Comparison of ENCODE assay signal across 30 cellular contexts in genomic region chr6:30202366-30202765, GRCh38. TPM values are rescaled to one million over a fixed set of nuclear protein-coding genes. Genes with fewer than 3 reads are reported as not detected.
A peak's percentile ranks its signal among the peaks of the same experiment; 100 is the strongest.
DNase-seq lines count a peak whose midpoint lies in the region; ATAC-seq, FAIRE-seq and TF ChIP-seq lines count a peak whose summit lies in the region.
"Had no signal": no experiment of that assay in that cellular context is flagged by ENCODE, and none has a peak within 500 bp of the region (broad histone marks: within the 10 kb centered on the region; RNA-seq: fewer than 3 reads in every experiment).

No MANE protein-coding gene starts in this region.

- H3K4me3 Mint-ChIP-seq in immature natural killer cell, result no peak overlapping the region
- H3K4me3 Mint-ChIP-seq: activated naive CD4-positive, alpha-beta T cell treated with anti-CD3 and anti-CD28 coated beads for 36 hours; T-helper 1 cell treated with Interleukin-12 subunit alpha and Interleukin-12 subunit beta and Interleukin-4 antibody, amounts not matched to agents 30 μg/mL and 1 μg/mL, for 36 hours had no signal

- TF ChIP-seq EP300 in K562 (IDR thresholded peaks at IDR 0.05; ENCODE audit: low read length), result no peak

- peak overlapping the region in 1 of 6 donors; percentile 23 for H3K27ac Mint-ChIP-seq in immature natural killer cell
- H3K27ac Mint-ChIP-seq: activated naive CD4-positive, alpha-beta T cell treated with anti-CD3 and anti-CD28 coated beads for 36 hours; T-helper 1 cell treated with Interleukin-12 subunit alpha and Interleukin-12 subunit beta and Interleukin-4 antibody, amounts not matched to agents 30 μg/mL and 1 μg/mL, for 36 hours had no signal

- no peak for DNase-seq in K562 (ENCODE audit: extremely low read depth in 1 of 4, low spot score in 3 of 4)
- DNase-seq in mucosa of descending colon, result no peak
- no peak for DNase-seq in GM19239 (ENCODE audit: insufficient read length, low spot score)
- no peak for DNase-seq in immature natural killer cell
- no peak for DNase-seq in NCI-H2196 treated with DMSO at 0.1 percent for 48 hours (lab: John Stamatoyannopoulos, UW; ENCODE audit: unreplicated experiment)
- DNase-seq: ACHN; activated CD4-positive, alpha-beta T cell treated with anti-CD3 and anti-CD28 coated beads, Interleukin-2, amount 50 U/mL, for 48 hours; activated naive CD4-positive, alpha-beta T cell treated with anti-CD3 and anti-CD28 coated beads for 36 hours; amniotic stem cell; brain microvascular endothelial cell; COR-L47; DMS53; left ventricle myocardium inferior; naive thymus-derived CD4-positive, alpha-beta T cell; NCI-H1105; NCI-H187; NCI-H510A; nucleus accumbens; stimulated activated CD4-positive, alpha-beta T cell treated with anti-CD3 and anti-CD28 coated beads, Interleukin-4, amount 100 ng/mL, for 4 hours; tibial artery had no signal

- peaks cover 0 to 16% (median 5%) of the 10 kb centered on the region in 3 donors for H3K36me3 Mint-ChIP-seq in immature natural killer cell

- peak overlapping the region in 9 of 11 experiments; percentile 30 to 84 (median 73); a peak in 17 of 22 replicates for H3K27ac ChIP-seq in BLaER1 treated with 17β-estradiol and CSF1 and Interleukin-3, amounts not matched to agents 10 nM and 100 nM
- 0 out of 2 replicates have a peak overlapping the region, but pooled peaks have one; percentile 23 for H3K27ac ChIP-seq in HUES64 (ENCODE audit: low read depth, low read length)
- H3K27ac ChIP-seq in K562 (ENCODE audit: extremely low read depth, low read depth, low read length), result no peak overlapping the region
- H3K27ac ChIP-seq: brain microvascular endothelial cell, left ventricle myocardium inferior, prostate gland, tibial artery had no signal

- H3K9me1 ChIP-seq in K562 (ENCODE audit: control insufficient read depth, insufficient read depth, low read length), result no peaks in the 10 kb centered on the region

- no peaks in the 10 kb centered on the region for H3K9me3 Mint-ChIP-seq in immature natural killer cell
- H3K9me3 Mint-ChIP-seq: activated naive CD4-positive, alpha-beta T cell treated with anti-CD3 and anti-CD28 coated beads for 36 hours; naive thymus-derived CD4-positive, alpha-beta T cell; T-helper 1 cell treated with Interleukin-12 subunit alpha and Interleukin-12 subunit beta and Interleukin-4 antibody, amounts not matched to agents 30 μg/mL and 1 μg/mL, for 36 hours had no signal

- peaks cover 44 to 100% (median 76%) of the 10 kb centered on the region in 10 experiments for H3K4me1 ChIP-seq in BLaER1 treated with 17β-estradiol and CSF1 and Interleukin-3, amounts not matched to agents 10 nM and 100 nM
- peaks cover 26% of the 10 kb centered on the region for H3K4me1 ChIP-seq in HUES64 (ENCODE audit: insufficient read depth, low read length)
- H3K4me1 ChIP-seq in K562 (replicated peaks in 1 of 2; ENCODE audit: control insufficient read depth in 2 of 2, insufficient read depth in 2 of 2, low read length in 2 of 2), result peaks cover 0 to 7% of the 10 kb centered on the region in 2 experiments; a peak in 2 of 5 replicates
- peaks cover 35% of the 10 kb centered on the region for H3K4me1 ChIP-seq in mucosa of descending colon (ENCODE audit: low read depth)

- no TSS peak for BruUV-seq in K562 (replicated peaks; lab: Mats Ljungman, UMichigan)

- intact Hi-C loops in K562 (cut with micrococcal nuclease) (no loop called here), mucosa of descending colon (cut with DNase I, micrococcal nuclease) (no loop called here)

- H3K27me3 Mint-ChIP-seq in immature natural killer cell (ENCODE audit: low read depth in 3 of 3), result peaks cover 0 to 4% (median 0%) of the 10 kb centered on the region in 3 donors
- H3K27me3 Mint-ChIP-seq: naive thymus-derived CD4-positive, alpha-beta T cell had no signal

- H4K20me1 ChIP-seq in BLaER1 treated with 17β-estradiol and CSF1 and Interleukin-3, amounts not matched to agents 10 nM and 100 nM, result peaks cover 35 to 95% (median 75%) of the 10 kb centered on the region in 11 experiments
- H4K20me1 ChIP-seq in K562 (replicated peaks; ENCODE audit: control insufficient read depth, insufficient read depth, low read length), result no peaks in the 10 kb centered on the region; the same call in 1 of the 2 replicates

- POLR2A ChIA-PET in K562 (lab: Yijun Ruan, JAX), result interaction anchor here (1.0 kb wide), 1 partner anchor 14 kb away, joined by 3 read pairs; no protein-coding TSS in a partner anchor

- no peak overlapping the region for H2AFZ ChIP-seq in K562 (ENCODE audit: low read depth, low read length)

- H3K4me3 ChIP-seq in BLaER1 treated with 17β-estradiol and CSF1 and Interleukin-3, amounts not matched to agents 10 nM and 100 nM, result 0 out of 20 replicates have a peak overlapping the region, but pooled peaks of 1 of the 10 experiments have one; percentile 31
- H3K4me3 ChIP-seq in HUES64 (ENCODE audit: low read length) (no peak overlapping the region), K562 (no peak overlapping the region), mucosa of descending colon (no peak overlapping the region)
- H3K4me3 ChIP-seq: left ventricle myocardium inferior, prostate gland, tibial artery had no signal

- peak; percentile 15 for FAIRE-seq in K562 (lab: Jason Lieb, UNC)
- no peak for FAIRE-seq in GM19239 (lab: Jason Lieb, UNC)
- FAIRE-seq: endothelial cell of umbilical vein, TTC549 had no signal

- H3K79me2 ChIP-seq in K562 (ENCODE audit: control insufficient read depth, insufficient read depth, low read length), result no peaks in the 10 kb centered on the region

- CTCF ChIA-PET in K562 (lab: Yijun Ruan, JAX; ENCODE audit: low intra/inter-chr PET ratio), result no interaction called here

- WGBS in HUES64, result 75% methylated on average over 3 of the region's 4 CpGs
- 28% methylated on average over 4 of the region's 4 CpGs for WGBS in K562 (ENCODE audit: insufficient coverage, low coverage, missing lambda C conversion rate)

- no peak for TF ChIP-seq RAD21 in K562 (CRISPR knock-in tag; conservative IDR thresholded peaks at IDR 0.05 in 1 of 2, IDR thresholded peaks at IDR 0.05 in 1 of 2)

- no peaks in the 10 kb centered on the region for H3K27me3 ChIP-seq in BLaER1 treated with 17β-estradiol and CSF1 and Interleukin-3, amounts not matched to agents 10 nM and 100 nM
- no peaks in the 10 kb centered on the region for H3K27me3 ChIP-seq in HUES64 (ENCODE audit: insufficient read depth, low read length)
- peaks cover 21 to 51% of the 10 kb centered on the region in 2 experiments for H3K27me3 ChIP-seq in K562 (ENCODE audit: control insufficient read depth in 2 of 2, insufficient read depth in 2 of 2, low read length in 2 of 2)
- H3K27me3 ChIP-seq: brain microvascular endothelial cell, tibial artery had no signal

- peaks cover 52 to 67% of the 10 kb centered on the region in 2 donors for H3K4me1 Mint-ChIP-seq in immature natural killer cell

- H3K9ac ChIP-seq in BLaER1 treated with 17β-estradiol and CSF1 and Interleukin-3, amounts not matched to agents 10 nM and 100 nM, result peak overlapping the region in 7 of 11 experiments; percentile 6 to 70 (median 48); a peak in 10 of 22 replicates
- no peak overlapping the region for H3K9ac ChIP-seq in HUES64 (ENCODE audit: low read depth, low read length)
- no peak overlapping the region for H3K9ac ChIP-seq in K562 (ENCODE audit: insufficient read depth in 1 of 2, low read depth in 2 of 2, low read length in 2 of 2)

- TF ChIP-seq CTCF in K562 (IDR thresholded peaks at IDR 0.05 in 2 of 3, conservative IDR thresholded peaks at IDR 0.05 in 1 of 3; ENCODE audit: insufficient read depth in 2 of 3, low read depth in 1 of 3, low read length in 3 of 3), result no peak
- TF ChIP-seq CTCF in mucosa of descending colon (IDR thresholded peaks at IDR 0.05), result no peak

- peak overlapping the region in 10 of 11 experiments; percentile 58 to 90 (median 82); a peak in 20 of 22 replicates for H3K4me2 ChIP-seq in BLaER1 treated with 17β-estradiol and CSF1 and Interleukin-3, amounts not matched to agents 10 nM and 100 nM
- H3K4me2 ChIP-seq in K562 (ENCODE audit: insufficient read depth, low read length), result no peak overlapping the region

- TF ChIP-seq POLR2A in K562 (conservative IDR thresholded peaks at IDR 0.05), result no peak

- H3K9me3 ChIP-seq in BLaER1 treated with 17β-estradiol and CSF1 and Interleukin-3, amounts not matched to agents 10 nM and 100 nM (replicated peaks in 1 of 11), result no peaks in the 10 kb centered on the region
- H3K9me3 ChIP-seq in HUES64 (ENCODE audit: insufficient read depth, low read depth, low read length) (no peaks in the 10 kb centered on the region), K562 (replicated peaks; ENCODE audit: control insufficient read depth, insufficient read depth, low read depth, low read length) (no peaks in the 10 kb centered on the region), mucosa of descending colon (no peaks in the 10 kb centered on the region)
- H3K9me3 ChIP-seq: left ventricle myocardium inferior, prostate gland, tibial artery had no signal

- no peak for ATAC-seq in K562
- peak; percentile 32 for ATAC-seq in mucosa of descending colon
- ATAC-seq in GM18870 (IDR thresholded peaks at IDR 0.05; ENCODE audit: unreplicated experiment), result no peak

- in situ Hi-C loops in K562 (cut with MboI), result no loop called here

- H3K36me3 ChIP-seq in BLaER1 treated with 17β-estradiol and CSF1 and Interleukin-3, amounts not matched to agents 10 nM and 100 nM, result peaks cover 28 to 63% (median 44%) of the 10 kb centered on the region in 11 experiments
- peaks cover 32% of the 10 kb centered on the region for H3K36me3 ChIP-seq in HUES64 (ENCODE audit: insufficient read depth, low read length)
- H3K36me3 ChIP-seq in K562 (ENCODE audit: control insufficient read depth, insufficient read depth, low read length), result no peaks in the 10 kb centered on the region
- no peaks in the 10 kb centered on the region for H3K36me3 ChIP-seq in mucosa of descending colon (ENCODE audit: low read depth)

RNA-seq across cellular contexts. Expression of gene TRIM26, which starts 10.8 kb away (rescaled TPM):
- polyA plus RNA-seq in HUES64 (2013, experiment 1 of 2), result 20.3 TPM
- polyA plus RNA-seq in HUES64 (2013, experiment 2 of 2), result 22.2 TPM
- 2.1 and 2.6 TPM in 2 replicates for total RNA-seq in K562 (2011; cell fraction: chromatin; rRNA removed; ENCODE audit: low replicate concordance)
- total RNA-seq in K562 (2011; cell fraction: nucleolus; rRNA removed), result 1.1 and 1.2 TPM in 2 replicates
- total RNA-seq in K562 (2011; cell fraction: nucleoplasm; rRNA removed), result 2.0 and 3.1 TPM in 2 replicates
- total RNA-seq in K562 (2014; rRNA removed) (2.8 and 5.3 TPM in 2 replicates), K562 (2014; rRNA removed; fragmentation: Illumina TruSeq; extraction: Trizol) (2.2 TPM in 2 replicates), K562 (2015; rRNA removed; fragmentation: Illumina TruSeq; extraction: Trizol) (3.7 and 4.3 TPM in 2 replicates), K562 (2021) (5.0 and 5.3 TPM in 2 replicates), mucosa of descending colon (10 to 100 TPM; 52.6 to 58.1 (median 53.0) TPM)
- polyA plus RNA-seq in K562 (2011; rRNA removed) (1.4 and 2.0 TPM in 2 replicates), K562 (2014; fragmentation: Illumina TruSeq; extraction: Trizol) (5.0 and 5.1 TPM in 2 replicates), K562 (2014; fragmentation: Nextera tagmentation; extraction: Ambion mirVana) (1 to 10 TPM in 1 of 2 experiments, under 1 TPM in 1; 0.80 to 1.1 TPM), K562 (2014; rRNA removed) (2.6 and 3.7 TPM in 2 replicates), immature natural killer cell (10 to 100 TPM; 11.6 to 65.0 (median 22.7) TPM)
- 1.1 and 1.2 TPM in 2 replicates for polyA plus RNA-seq in K562 (2011; cell fraction: cytosol; rRNA removed)
- polyA plus RNA-seq in K562 (2011; cell fraction: nucleus; rRNA removed), result 1.9 and 2.2 TPM in 2 replicates
- polyA plus RNA-seq in K562 (2012), result 3.4 and 3.5 TPM in 2 replicates
- polyA minus RNA-seq in K562 (2011; rRNA and poly(A)+ RNA removed), result 1.2 and 1.3 TPM in 2 replicates
- 1.4 and 1.6 TPM in 2 replicates for polyA minus RNA-seq in K562 (2011; cell fraction: cytosol; rRNA and poly(A)+ RNA removed)
- 0.67 and 0.94 TPM in 2 replicates for polyA minus RNA-seq in K562 (2011; cell fraction: nucleus; rRNA and poly(A)+ RNA removed)

RNA-seq across cellular contexts. Expression of gene TRIM15, which starts 39.0 kb away (rescaled TPM):
- not detected for polyA plus RNA-seq in HUES64 (2013, experiment 1 of 2)
- 0.13 TPM for polyA plus RNA-seq in HUES64 (2013, experiment 2 of 2)
- total RNA-seq in K562 (2011; cell fraction: chromatin; rRNA removed; ENCODE audit: low replicate concordance), result 0.30 TPM in 1 of 2 replicates, not detected in the other
- total RNA-seq in K562 (2011; cell fraction: nucleolus; rRNA removed), result not detected in 2 replicates
- total RNA-seq in K562 (2011; cell fraction: nucleoplasm; rRNA removed), result not detected in 2 replicates
- 2.3 and 2.6 TPM in 2 replicates for total RNA-seq in K562 (2014; rRNA removed)
- total RNA-seq in K562 (2014; rRNA removed; fragmentation: Illumina TruSeq; extraction: Trizol), result 0.80 and 0.91 TPM in 2 replicates
- 0.34 and 0.83 TPM in 2 replicates for total RNA-seq in K562 (2015; rRNA removed; fragmentation: Illumina TruSeq; extraction: Trizol)
- total RNA-seq in K562 (2021), result 1.2 TPM in 2 replicates
- 0.21 and 0.65 TPM in 2 replicates for polyA plus RNA-seq in K562 (2011; rRNA removed)
- polyA plus RNA-seq in K562 (2011; cell fraction: cytosol; rRNA removed), result 0.09 and 0.13 TPM in 2 replicates
- polyA plus RNA-seq in K562 (2011; cell fraction: nucleus; rRNA removed), result 0.98 and 1.8 TPM in 2 replicates
- 0.99 and 1.2 TPM in 2 replicates for polyA plus RNA-seq in K562 (2012)
- polyA plus RNA-seq in K562 (2014; fragmentation: Illumina TruSeq; extraction: Trizol), result 0.70 and 1.2 TPM in 2 replicates
- under 1 TPM; 0.06 to 0.15 TPM for polyA plus RNA-seq in K562 (2014; fragmentation: Nextera tagmentation; extraction: Ambion mirVana)
- 2.2 and 2.9 TPM in 2 replicates for polyA plus RNA-seq in K562 (2014; rRNA removed)
- 0.14 and 0.42 TPM in 2 replicates for polyA minus RNA-seq in K562 (2011; rRNA and poly(A)+ RNA removed)
- polyA minus RNA-seq in K562 (2011; cell fraction: cytosol; rRNA and poly(A)+ RNA removed), result 1.6 TPM in 1 of 2 replicates, not detected in the other
- polyA minus RNA-seq in K562 (2011; cell fraction: nucleus; rRNA and poly(A)+ RNA removed), result 0.54 and 0.89 TPM in 2 replicates
- 10 to 100 TPM; 37.2 to 73.2 (median 51.4) TPM for total RNA-seq in mucosa of descending colon
- not detected for polyA plus RNA-seq in immature natural killer cell
- total RNA-seq: endothelial cell of umbilical vein, G401, left ventricle myocardium inferior, M059J, prostate gland had no signal
- polyA plus RNA-seq: BJ; endothelial cell of umbilical vein; naive thymus-derived CD4-positive, alpha-beta T cell had no signal

RNA-seq across cellular contexts. Expression of gene TRIM10, which starts 41.4 kb away (rescaled TPM):
- not detected for polyA plus RNA-seq in HUES64 (2013, experiment 1 of 2)
- polyA plus RNA-seq in HUES64 (2013, experiment 2 of 2), result not detected
- total RNA-seq in K562 (2011; cell fraction: chromatin; rRNA removed; ENCODE audit: low replicate concordance), result 0.07 TPM in 1 of 2 replicates, not detected in the other
- total RNA-seq in K562 (2011; cell fraction: nucleolus; rRNA removed), result not detected in 2 replicates
- total RNA-seq in K562 (2011; cell fraction: nucleoplasm; rRNA removed), result 0.15 TPM in 1 of 2 replicates, not detected in the other
- 0.36 and 0.61 TPM in 2 replicates for total RNA-seq in K562 (2014; rRNA removed)
- total RNA-seq in K562 (2014; rRNA removed; fragmentation: Illumina TruSeq; extraction: Trizol), result 0.65 and 0.73 TPM in 2 replicates
- total RNA-seq in K562 (2015; rRNA removed; fragmentation: Illumina TruSeq; extraction: Trizol), result 0.36 and 0.38 TPM in 2 replicates
- total RNA-seq in K562 (2021), result 0.58 and 0.86 TPM in 2 replicates
- 0.26 and 0.31 TPM in 2 replicates for polyA plus RNA-seq in K562 (2011; rRNA removed)
- 0.09 and 0.19 TPM in 2 replicates for polyA plus RNA-seq in K562 (2011; cell fraction: cytosol; rRNA removed)
- polyA plus RNA-seq in K562 (2011; cell fraction: nucleus; rRNA removed), result 0.40 and 0.62 TPM in 2 replicates
- polyA plus RNA-seq in K562 (2012), result 0.55 and 0.68 TPM in 2 replicates
- polyA plus RNA-seq in K562 (2014; fragmentation: Illumina TruSeq; extraction: Trizol), result 0.74 and 0.83 TPM in 2 replicates
- under 1 TPM; 0.15 to 0.36 TPM for polyA plus RNA-seq in K562 (2014; fragmentation: Nextera tagmentation; extraction: Ambion mirVana)
- polyA plus RNA-seq in K562 (2014; rRNA removed), result 0.90 and 1.00 TPM in 2 replicates
- polyA minus RNA-seq in K562 (2011; rRNA and poly(A)+ RNA removed), result 0.09 and 0.14 TPM in 2 replicates
- not detected in 2 replicates for polyA minus RNA-seq in K562 (2011; cell fraction: cytosol; rRNA and poly(A)+ RNA removed)
- polyA minus RNA-seq in K562 (2011; cell fraction: nucleus; rRNA and poly(A)+ RNA removed), result 0.11 TPM in 1 of 2 replicates, not detected in the other
- total RNA-seq in mucosa of descending colon, result 1 to 10 TPM; 3.9 to 7.8 (median 5.3) TPM
- polyA plus RNA-seq in immature natural killer cell, result not detected
- total RNA-seq: endothelial cell of umbilical vein, G401, left ventricle myocardium inferior, M059J, prostate gland had no signal
- polyA plus RNA-seq: BJ; endothelial cell of umbilical vein; naive thymus-derived CD4-positive, alpha-beta T cell had no signal

Comparison
In these comparisons a context has a peak if more than half of its experiments do, and no peak if none do; other contexts are left out.
1. H3K9ac ChIP-seq: peak in BLaER1 treated with 17β-estradiol and CSF1 and Interleukin-3, amounts not matched to agents 10 nM and 100 nM (7 of 11); none in HUES64 (single experiment) and K562 (0 of 2).
2. RNA of gene TRIM26, which starts 10.8 kb away (total RNA-seq): 52.6 to 58.1 TPM in mucosa of descending colon; 1.1 to 5.3 TPM in K562; every median in the first group is over 4 times any median in the second.
3. RNA of gene TRIM15, which starts 39.0 kb away (total RNA-seq): 37.2 to 73.2 TPM in mucosa of descending colon; 0.30 to 2.6 TPM in K562; every median in the first group is over 10 times any median in the second.